26 cellular contexts compared by ENCODE assay signal in the genomic region with DNA sequence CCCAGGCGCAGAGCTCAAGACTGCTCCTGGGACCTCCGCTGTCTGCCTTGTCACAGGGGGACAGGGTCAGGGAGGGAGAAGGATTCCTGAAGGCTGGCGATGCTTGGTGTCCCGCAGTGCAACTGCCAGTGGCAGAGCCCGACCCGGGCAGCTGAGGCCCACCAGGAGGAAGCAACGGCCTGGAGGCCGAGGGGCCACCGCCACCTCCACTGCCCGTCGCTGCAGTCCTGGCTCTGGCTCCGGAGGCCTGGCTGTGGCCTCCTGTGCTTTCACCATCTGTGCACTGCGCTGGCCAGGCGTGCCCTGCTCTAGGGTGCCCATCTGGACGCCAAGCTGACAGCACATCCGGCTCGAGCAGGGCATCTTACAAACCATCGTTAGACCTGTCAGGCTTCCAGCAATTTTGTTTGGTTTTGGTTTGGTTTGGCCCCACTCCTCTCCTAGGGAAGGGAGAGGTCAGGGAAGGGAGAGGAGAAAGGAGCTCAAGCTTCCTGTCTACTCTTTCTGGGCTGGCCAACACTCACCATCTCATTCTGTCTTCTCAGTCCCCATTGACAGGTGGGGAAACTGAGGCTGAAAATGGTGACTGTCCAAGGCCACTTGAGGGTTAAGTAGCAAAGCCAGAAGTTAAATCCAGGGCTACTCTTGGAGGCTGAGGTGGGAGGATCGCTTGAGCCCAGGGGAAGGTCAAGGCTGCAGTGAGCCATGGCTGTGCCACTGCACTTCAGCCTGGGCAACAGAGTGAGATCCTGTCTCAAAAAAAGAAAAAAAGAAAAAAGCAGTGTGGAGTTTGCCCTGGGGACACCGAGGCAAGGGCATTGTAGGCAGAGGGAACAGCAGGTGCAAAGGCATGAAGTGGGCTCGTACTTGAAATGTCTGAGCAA. TPM values are rescaled to one million over a fixed set of nuclear protein-coding genes. Genes with fewer than 3 reads are reported as not detected.
DNase-seq lines count a peak whose midpoint lies in the region; ATAC-seq and TF ChIP-seq lines count a peak whose summit lies in the region.
"Had no signal": no experiment of that assay in that cellular context is flagged by ENCODE, and none has a peak within 500 bp of the region (broad histone marks: within the 10 kb centered on the region; RNA-seq: fewer than 3 reads in every experiment).

No MANE protein-coding gene starts in this region.

- H3K27ac Mint-ChIP-seq in chondrocyte (ENCODE audit: unreplicated experiment): peak overlapping the region; percentile 36
- H3K27ac Mint-ChIP-seq: activated CD8-positive, alpha-beta T cell treated with anti-CD3 and anti-CD28 coated beads, Interleukin-2, amount 10 ng/mL, durations not matched to agents 7 days and 5 days; dendritic cell treated with granulocyte-macrophage colony-stimulating factor and Interleukin-4, amounts not matched to agents 40 ng/mL and 50 ng/mL, for 4 days; stimulated activated naive B cell treated with anti-CD40 and anti-IgM and Interleukin-4, amounts not matched to agents 10 μg/mL and 1 μg/mL and 100 μg/mL, for 72 hours had no signal

- no peak for TF ChIP-seq CTCF in chondrocyte (IDR thresholded peaks at IDR 0.05)

- ATAC-seq in HG02678 (IDR thresholded peaks at IDR 0.05; ENCODE audit: unreplicated experiment): no peak
- ATAC-seq: activated CD8-positive, alpha-beta T cell treated with anti-CD3 and anti-CD28 coated beads, Interleukin-2, amount 10 ng/mL, durations not matched to agents 7 days and 5 days; gastrocnemius medialis; psoas muscle; stimulated activated naive B cell treated with anti-CD40 and anti-IgM and Interleukin-4, amounts not matched to agents 10 μg/mL and 1 μg/mL and 100 μg/mL, for 72 hours had no signal

- no peak overlapping the region for H3K4me3 Mint-ChIP-seq in chondrocyte (ENCODE audit: unreplicated experiment)
- H3K4me3 Mint-ChIP-seq: activated CD8-positive, alpha-beta T cell treated with anti-CD3 and anti-CD28 coated beads, Interleukin-2, amount 10 ng/mL, durations not matched to agents 7 days and 5 days; activated naive CD8-positive, alpha-beta T cell; dendritic cell treated with granulocyte-macrophage colony-stimulating factor and Interleukin-4, amounts not matched to agents 40 ng/mL and 50 ng/mL, for 4 days; stimulated activated naive B cell treated with anti-CD40 and anti-IgM and Interleukin-4, amounts not matched to agents 10 μg/mL and 1 μg/mL and 100 μg/mL, for 72 hours had no signal

- no peaks in the 10 kb centered on the region for H3K36me3 Mint-ChIP-seq in chondrocyte (ENCODE audit: low read depth)
- H3K36me3 Mint-ChIP-seq: activated naive CD8-positive, alpha-beta T cell; stimulated activated naive B cell treated with anti-CD40 and anti-IgM and Interleukin-4, amounts not matched to agents 10 μg/mL and 1 μg/mL and 100 μg/mL, for 72 hours had no signal

- in situ Hi-C loops in G401 (cut with HindIII; ENCODE audit: low sequenced_read_pairs): no loop called here

- H3K27me3 Mint-ChIP-seq in chondrocyte (ENCODE audit: low read depth): peaks cover 19% of the 10 kb centered on the region
- H3K27me3 Mint-ChIP-seq: activated naive CD8-positive, alpha-beta T cell had no signal

- peaks cover 6% of the 10 kb centered on the region for H3K4me1 Mint-ChIP-seq in chondrocyte (ENCODE audit: low read depth)

- H3K9me3 Mint-ChIP-seq in chondrocyte (ENCODE audit: low read depth): no peaks in the 10 kb centered on the region
- H3K9me3 Mint-ChIP-seq: dendritic cell treated with granulocyte-macrophage colony-stimulating factor and Interleukin-4, amounts not matched to agents 40 ng/mL and 50 ng/mL, for 4 days; stimulated activated naive B cell treated with anti-CD40 and anti-IgM and Interleukin-4, amounts not matched to agents 10 μg/mL and 1 μg/mL and 100 μg/mL, for 72 hours had no signal

- DNase-seq in A172 (ENCODE audit: low spot score) (peak; percentile 29), G401 (ENCODE audit: low spot score) (peak; percentile 57), NCI-H69 (lab: John Stamatoyannopoulos, UW) (peak; percentile 84), chondrocyte (ENCODE audit: low spot score) (no peak), H4 (ENCODE audit: low spot score) (no peak), D341Med (ENCODE audit: low spot score) (no peak), cerebellar nuclear complex (lab: John Stamatoyannopoulos, UW) (no peak)
- DNase-seq: activated CD8-positive, alpha-beta T cell treated with anti-CD3 and anti-CD28 coated beads, Interleukin-2, amount 10 ng/mL, durations not matched to agents 7 days and 5 days; activated effector memory CD4-positive, alpha-beta T cell treated with Interleukin-2 at 50 U/mL for 16 hours; anterior cingulate cortex; EL; gastrocnemius medialis; NCI-H1092 treated with DMSO at 0.1 percent for 48 hours; NCI-H1930; psoas muscle; sigmoid colon; SJCRH30; stimulated activated CD4-positive, alpha-beta T cell treated with anti-CD3 and anti-CD28 coated beads, Interleukin-4, amount 100 ng/mL, for 4 hours; stimulated activated naive B cell treated with anti-CD40 and anti-IgM and Interleukin-4, amounts not matched to agents 10 μg/mL and 1 μg/mL and 100 μg/mL, for 72 hours had no signal

RNA-seq across cellular contexts. Expression of a gene that starts 37.7 kb away (rescaled TPM):
- total RNA-seq in A172 (2014; rRNA removed; shearing (Covaris generic)): 17.8 and 34.3 TPM in 2 replicates
- total RNA-seq in G401 (2014; rRNA removed; shearing (Covaris generic)): 6.1 and 8.5 TPM in 2 replicates
- total RNA-seq in chondrocyte: 37.7 to 42.7 TPM (median 40.0 TPM) in 3 replicates
- total RNA-seq in H4 (2014; rRNA removed; shearing (Covaris generic)): 10.6 and 13.0 TPM in 2 replicates

RNA-seq across cellular contexts. Expression of a gene that starts 50.9 kb away (rescaled TPM):
- not detected in 2 replicates for total RNA-seq in A172 (2014; rRNA removed; shearing (Covaris generic))
- not detected in 2 replicates for total RNA-seq in G401 (2014; rRNA removed; shearing (Covaris generic))
- total RNA-seq in chondrocyte: 0.07 to 0.15 TPM in 2 of 3 replicates, not detected in the other
- not detected in 2 replicates for total RNA-seq in H4 (2014; rRNA removed; shearing (Covaris generic))
- total RNA-seq: Caco-2; gastrocnemius medialis; hepatocyte; mesenteric fat pad; SJCRH30; T-helper 1 cell treated with Interleukin-12 subunit alpha and Interleukin-12 subunit beta and Interleukin-4 antibody, amounts not matched to agents 30 ng/mL and 1 ng/mL, for 36 hours had no signal

Comparison
In these comparisons a context has a peak if more than half of its experiments do, and no peak if none do; other contexts are left out.
1. DNase-seq: peak in A172 (single experiment), G401 (single experiment) and NCI-H69 (single experiment); none in chondrocyte (single experiment), H4 (single experiment), D341Med (single experiment) and cerebellar nuclear complex (0 of 2).